ENCODE assay signal across 8 cellular contexts in the genomic region with DNA sequence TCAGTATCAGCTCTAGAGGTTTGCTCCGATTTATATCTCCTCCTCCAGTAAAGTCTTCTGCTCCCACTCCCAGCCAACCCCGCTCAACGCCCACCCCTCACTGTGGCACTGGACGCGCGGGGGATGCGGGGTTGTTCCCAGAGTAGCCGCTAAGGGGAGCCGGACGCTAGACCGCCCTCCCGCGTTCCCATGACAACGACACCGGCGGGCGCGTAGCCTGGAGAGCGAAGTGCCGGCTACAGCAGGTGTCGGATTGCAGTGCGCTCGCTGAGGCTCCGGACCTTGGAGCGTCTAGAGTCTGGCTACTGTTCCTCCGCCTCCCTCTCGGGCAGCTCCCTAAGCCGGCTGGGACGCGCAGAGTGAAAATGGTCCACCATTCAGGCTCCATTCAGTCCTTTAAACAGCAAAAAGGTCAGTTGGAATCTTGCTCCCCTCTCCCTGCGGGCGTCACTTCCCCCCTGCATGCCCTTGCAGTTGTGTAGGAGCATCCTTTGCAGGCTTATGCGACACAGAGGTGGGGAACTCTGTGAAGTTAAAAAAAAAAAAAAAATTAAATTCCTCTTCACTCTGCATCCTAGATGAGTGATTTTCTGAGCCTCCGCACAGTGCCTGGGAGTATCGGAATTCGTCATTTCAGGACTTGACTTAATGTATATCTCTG.
DNase-seq lines count a peak whose midpoint lies in the region; ATAC-seq and TF ChIP-seq lines count a peak whose summit lies in the region.

ANO3 (plus strand) TSS at position 220 of the 661 bp plus-strand sequence; CDS start at position 366, 146 bp downstream.

- in situ Hi-C loops in brain microvascular endothelial cell (cut with HindIII; ENCODE audit: low pct_ligation_motif_present, low sequenced_read_pairs), result no loop called here

- H3K4me3 Mint-ChIP-seq in stimulated activated effector memory CD8-positive, alpha-beta T cell treated with anti-CD3 and anti-CD28 coated beads, Interleukin-12 subunit alpha, Interleukin-12 subunit beta, amount 100 ng/mL, for 72 hours, result no peak within 1 kb of the TSS

- no peaks in the 10 kb centered on the region for H3K9me3 Mint-ChIP-seq in stimulated activated effector memory CD8-positive, alpha-beta T cell treated with anti-CD3 and anti-CD28 coated beads, Interleukin-12 subunit alpha, Interleukin-12 subunit beta, amount 100 ng/mL, for 72 hours

- peak within 1 kb of the TSS; percentile 45 for H3K4me3 ChIP-seq in brain microvascular endothelial cell (ENCODE audit: low read depth, low read length)

- H3K27ac Mint-ChIP-seq in stimulated activated effector memory CD8-positive, alpha-beta T cell treated with anti-CD3 and anti-CD28 coated beads, Interleukin-12 subunit alpha, Interleukin-12 subunit beta, amount 100 ng/mL, for 72 hours, result no peak within 1 kb of the TSS

- H3K36me3 ChIP-seq in brain microvascular endothelial cell (replicated peaks), result no peaks in the 10 kb centered on the region

- DNase-seq in D341Med (ENCODE audit: low spot score), result peak; percentile 82
- DNase-seq in GM19238 (ENCODE audit: insufficient read length, low spot score), result peak; percentile 22
- DNase-seq in NCI-H345 treated with DMSO at 0.1 percent for 48 hours (lab: John Stamatoyannopoulos, UW; ENCODE audit: unreplicated experiment), result peak; percentile 70
- peak; percentile 79 for DNase-seq in brain microvascular endothelial cell
- peak; percentile 94 for DNase-seq in iPS-NIHi11 (ENCODE audit: low spot score)
- no peak for DNase-seq in stimulated activated effector memory CD8-positive, alpha-beta T cell treated with anti-CD3 and anti-CD28 coated beads, Interleukin-12 subunit alpha, Interleukin-12 subunit beta, amount 100 ng/mL, for 72 hours (ENCODE audit: low spot score in 2 of 2)
- no peak for DNase-seq in activated effector memory CD4-positive, alpha-beta T cell treated with anti-CD3 and anti-CD28 coated beads, Interleukin-2, amount 50 U/mL, for 16 hours

- TF ChIP-seq CTCF in brain microvascular endothelial cell (IDR thresholded peaks at IDR 0.05; ENCODE audit: low read depth, low read length, missing control alignments), result peak; percentile 85

- H3K27ac ChIP-seq in brain microvascular endothelial cell, result no peak within 1 kb of the TSS

- no peaks in the 10 kb centered on the region for H3K4me1 Mint-ChIP-seq in stimulated activated effector memory CD8-positive, alpha-beta T cell treated with anti-CD3 and anti-CD28 coated beads, Interleukin-12 subunit alpha, Interleukin-12 subunit beta, amount 100 ng/mL, for 72 hours

- H3K36me3 Mint-ChIP-seq in stimulated activated effector memory CD8-positive, alpha-beta T cell treated with anti-CD3 and anti-CD28 coated beads, Interleukin-12 subunit alpha, Interleukin-12 subunit beta, amount 100 ng/mL, for 72 hours, result no peaks in the 10 kb centered on the region

- peak; percentile 96 for ATAC-seq in HG03139 (IDR thresholded peaks at IDR 0.05; ENCODE audit: unreplicated experiment)
- peak; percentile 34 for ATAC-seq in stimulated activated effector memory CD8-positive, alpha-beta T cell treated with anti-CD3 and anti-CD28 coated beads, Interleukin-12 subunit alpha, Interleukin-12 subunit beta, amount 100 ng/mL, for 72 hours

- no peaks in the 10 kb centered on the region for H3K27me3 ChIP-seq in brain microvascular endothelial cell (replicated peaks)

Comparison
In these comparisons a context has a peak if more than half of its experiments do, and no peak if none do; other contexts are left out.
1. DNase-seq: peak in D341Med (single experiment), GM19238 (single experiment), NCI-H345 treated with DMSO at 0.1 percent for 48 hours (single experiment), brain microvascular endothelial cell (single experiment) and iPS-NIHi11 (single experiment); none in stimulated activated effector memory CD8-positive, alpha-beta T cell treated with anti-CD3 and anti-CD28 coated beads, Interleukin-12 subunit alpha, Interleukin-12 subunit beta, amount 100 ng/mL, for 72 hours (0 of 2) and activated effector memory CD4-positive, alpha-beta T cell treated with anti-CD3 and anti-CD28 coated beads, Interleukin-2, amount 50 U/mL, for 16 hours (single experiment).